ENCODE assay signal across 8 cellular contexts in the genomic region with DNA sequence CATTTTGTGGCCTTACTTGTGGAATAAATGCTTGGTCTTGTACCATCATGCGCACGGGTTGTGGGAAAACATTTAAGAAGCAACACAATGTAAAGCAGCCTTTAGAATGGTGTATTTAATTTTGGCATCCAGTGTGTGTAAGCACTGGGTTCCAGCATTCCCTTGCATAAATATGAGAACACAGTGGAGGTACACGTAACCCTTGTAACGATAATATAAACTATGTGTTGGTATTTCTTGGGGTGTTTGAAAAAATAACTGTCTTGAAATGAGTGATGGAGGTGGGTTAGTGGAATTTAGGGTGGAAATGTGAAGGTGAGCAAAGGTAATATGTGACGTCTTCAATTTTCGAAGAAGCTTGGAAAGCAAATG. TPM values are rescaled to one million over a fixed set of nuclear protein-coding genes. Genes with fewer than 3 reads are reported as not detected.
DNase-seq lines count a peak whose midpoint lies in the region; FAIRE-seq and TF ChIP-seq lines count a peak whose summit lies in the region.

No MANE protein-coding gene starts in this region.

- no peak for TF ChIP-seq POLR2A in suprapubic skin (IDR thresholded peaks at IDR 0.05)

- H3K4me1 ChIP-seq in adipocyte (ENCODE audit: control insufficient read depth, insufficient read depth, low read length) (peaks cover 24% of the 10 kb centered on the region), kidney (ENCODE audit: control insufficient read depth in 1 of 2, insufficient read depth in 1 of 2, low read depth in 1 of 2, low read length in 2 of 2) (peaks cover 4 to 9% of the 10 kb centered on the region in 2 donors), suprapubic skin (peaks cover 9% of the 10 kb centered on the region)

- intact Hi-C loops in kidney (cut with DNase I), result no loop called here

- H3K9me3 Mint-ChIP-seq in T-helper 1 cell treated with Interleukin-12 subunit alpha and Interleukin-12 subunit beta and Interleukin-4 antibody, amounts not matched to agents 30 μg/mL and 1 μg/mL, for 36 hours, result no peaks in the 10 kb centered on the region

- H3K36me3 Mint-ChIP-seq in T-helper 1 cell treated with Interleukin-12 subunit alpha and Interleukin-12 subunit beta and Interleukin-4 antibody, amounts not matched to agents 30 μg/mL and 1 μg/mL, for 36 hours (ENCODE audit: low read depth), result peaks cover 6% of the 10 kb centered on the region

- no peaks in the 10 kb centered on the region for H3K9me3 ChIP-seq in adipocyte (ENCODE audit: control insufficient read depth, low read length)
- no peaks in the 10 kb centered on the region for H3K9me3 ChIP-seq in kidney (ENCODE audit: control insufficient read depth in 1 of 2, low read length in 2 of 2)
- no peaks in the 10 kb centered on the region for H3K9me3 ChIP-seq in suprapubic skin

- peaks cover 6% of the 10 kb centered on the region for H3K27me3 Mint-ChIP-seq in T-helper 1 cell treated with Interleukin-12 subunit alpha and Interleukin-12 subunit beta and Interleukin-4 antibody, amounts not matched to agents 30 μg/mL and 1 μg/mL, for 36 hours (ENCODE audit: low read depth)

- peak overlapping the region; percentile 33 to 91 for H3K27ac ChIP-seq in kidney (ENCODE audit: low read depth in 2 of 2, low read length in 2 of 2)
- H3K27ac ChIP-seq in suprapubic skin, result peak overlapping the region; percentile 90

- TF ChIP-seq EP300 in suprapubic skin (IDR thresholded peaks at IDR 0.05), result no peak

- no peak for FAIRE-seq in kidney (lab: Jason Lieb, UNC)

- TF ChIP-seq CTCF in kidney (IDR thresholded peaks at IDR 0.05; ENCODE audit: borderline replicate concordance, extremely low read depth, insufficient read depth) (no peak), suprapubic skin (IDR thresholded peaks at IDR 0.05) (no peak)

- DNase-seq in T-helper 1 cell (no peak), adipocyte (ENCODE audit: low read depth) (no peak), kidney (no peak), suprapubic skin (ENCODE audit: low spot score in 2 of 2) (no peak), iPS-NIHi11 (ENCODE audit: low spot score) (no peak), GM19240 (ENCODE audit: insufficient read length, low spot score) (no peak)
- no peak for DNase-seq in activated CD4-positive, CD25-positive, alpha-beta regulatory T cell treated with anti-CD3 and anti-CD28 coated beads, Interleukin-2, amount 50 U/mL, for 72 hours

- H3K36me3 ChIP-seq in adipocyte (ENCODE audit: control insufficient read depth, insufficient read depth, low read length, severe bottlenecking) (peaks cover 3% of the 10 kb centered on the region), kidney (ENCODE audit: control insufficient read depth in 1 of 2, insufficient read depth in 2 of 2, low read length in 2 of 2) (no peaks in the 10 kb centered on the region), suprapubic skin (no peaks in the 10 kb centered on the region)

- H3K9ac ChIP-seq in adipocyte (ENCODE audit: low read length) (peak overlapping the region; percentile 82), kidney (ENCODE audit: low read length in 2 of 2) (peak overlapping the region in 1 of 2 donors; percentile 54)

- peak overlapping the region; percentile 85 for H3K4me3 ChIP-seq in adipocyte (ENCODE audit: low read length)
- H3K4me3 ChIP-seq in kidney (ENCODE audit: low read length in 2 of 2), result peak overlapping the region; percentile 70 to 71
- H3K4me3 ChIP-seq in suprapubic skin, result peak overlapping the region; percentile 83

- peak overlapping the region; percentile 92 for H3K4me3 Mint-ChIP-seq in T-helper 1 cell treated with Interleukin-12 subunit alpha and Interleukin-12 subunit beta and Interleukin-4 antibody, amounts not matched to agents 30 μg/mL and 1 μg/mL, for 36 hours

- peaks cover 17% of the 10 kb centered on the region for H3K4me1 Mint-ChIP-seq in T-helper 1 cell treated with Interleukin-12 subunit alpha and Interleukin-12 subunit beta and Interleukin-4 antibody, amounts not matched to agents 30 μg/mL and 1 μg/mL, for 36 hours (ENCODE audit: low read depth)

- no peaks in the 10 kb centered on the region for H3K27me3 ChIP-seq in adipocyte (replicated peaks; ENCODE audit: control insufficient read depth, insufficient read depth, low read length)
- H3K27me3 ChIP-seq in suprapubic skin, result no peaks in the 10 kb centered on the region

- H3K27ac Mint-ChIP-seq in T-helper 1 cell treated with Interleukin-12 subunit alpha and Interleukin-12 subunit beta and Interleukin-4 antibody, amounts not matched to agents 30 μg/mL and 1 μg/mL, for 36 hours, result peak overlapping the region; percentile 84

- 53% methylated on average over 6 of the region's 6 CpGs for WGBS in suprapubic skin

RNA-seq across cellular contexts. Expression of gene DCUN1D4, which starts 2.1 kb away (rescaled TPM):
- total RNA-seq in kidney (50.7 TPM), suprapubic skin (10 to 100 TPM; 15.4 to 35.6 (median 20.8) TPM)
- 17.0 TPM for polyA plus RNA-seq in kidney (ENCODE audit: insufficient read depth, low read depth, low replicate concordance)
